8 cellular contexts compared by ENCODE assay signal in the genomic region with DNA sequence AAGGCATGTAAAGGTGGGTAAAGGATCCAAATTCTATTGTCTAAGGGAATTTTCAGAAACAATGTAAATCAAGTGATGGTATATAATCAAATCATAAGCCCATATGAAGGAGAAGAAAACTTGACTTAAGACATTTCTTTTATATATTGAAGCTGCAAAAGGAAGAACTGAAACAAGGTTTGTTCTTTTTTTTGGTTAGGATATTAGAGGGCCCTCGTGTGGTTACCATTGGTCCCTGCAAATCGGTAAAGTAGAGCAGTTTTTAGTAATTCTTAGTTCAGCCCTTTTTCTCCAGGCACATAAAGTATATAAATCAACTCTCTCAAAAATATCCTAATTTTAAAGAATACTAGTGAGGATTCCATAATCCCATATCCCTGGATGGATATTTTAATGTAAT.
DNase-seq lines count a peak whose midpoint lies in the region; ATAC-seq and TF ChIP-seq lines count a peak whose summit lies in the region.

No MANE protein-coding gene starts in this region.

- H3K79me2 ChIP-seq in SK-N-SH (ENCODE audit: insufficient read depth) (peaks cover 59% of the 10 kb centered on the region), MM.1S (ENCODE audit: low read length) (peaks cover 15% of the 10 kb centered on the region)

- no peak overlapping the region for H2BK15ac ChIP-seq in mesenchymal stem cell (ENCODE audit: low read depth, poor library complexity, severe bottlenecking)

- TF ChIP-seq RAD21 in SK-N-SH (IDR thresholded peaks at IDR 0.05; ENCODE audit: low read length): peak; percentile 57

- peak; percentile 82 for TF ChIP-seq CTCF in SK-N-SH (IDR thresholded peaks at IDR 0.05)
- peak; percentile 83 for TF ChIP-seq CTCF in MM.1S (IDR thresholded peaks at IDR 0.05; ENCODE audit: low read length)
- peak; percentile 60 for TF ChIP-seq CTCF in astrocyte of the cerebellum (IDR thresholded peaks at IDR 0.05; ENCODE audit: low read depth, low read length, missing control alignments)

- H2BK120ac ChIP-seq in mesenchymal stem cell (ENCODE audit: low read depth, low read length): no peak overlapping the region

- no peak overlapping the region for H3K18ac ChIP-seq in mesenchymal stem cell (ENCODE audit: low read depth in 1 of 2, low read length in 2 of 2)

- 15% methylated on average over 2 of the region's 2 CpGs for WGBS in SK-N-SH (ENCODE audit: low lambda C conversion rate)
- WGBS in mesenchymal stem cell: no CpG with 5 or more reads among the region's 2 CpGs

- in situ Hi-C loops in astrocyte of the cerebellum (cut with HindIII; ENCODE audit: low sequenced_read_pairs): no loop called here

- CTCF ChIA-PET in SK-N-SH (lab: Yijun Ruan, JAX): interaction anchor here (0.6 to 3.9 kb wide), 8 partner anchors 8 to 202 kb away, joined by 3 to 21 read pairs (median 3); no protein-coding TSS in a partner anchor

- H3K9ac ChIP-seq in SK-N-SH (peak overlapping the region; percentile 60; the same call in 1 of the 2 replicates), MM.1S (ENCODE audit: low read length) (no peak overlapping the region; the same call in 1 of the 2 replicates), mesenchymal stem cell (ENCODE audit: low read length) (no peak overlapping the region)

- H3K14ac ChIP-seq in mesenchymal stem cell (ENCODE audit: low read length in 2 of 2): no peak overlapping the region

- H3K27me3 ChIP-seq in SK-N-SH (ENCODE audit: insufficient read depth) (no peaks in the 10 kb centered on the region), MM.1S (replicated peaks; ENCODE audit: insufficient read depth, low read length) (no peaks in the 10 kb centered on the region), mesenchymal stem cell (ENCODE audit: control insufficient read depth in 1 of 2, insufficient read depth in 1 of 2, low read length in 2 of 2) (no peaks in the 10 kb centered on the region)

- H2BK5ac ChIP-seq in mesenchymal stem cell (ENCODE audit: low read depth, low read length, poor library complexity, severe bottlenecking): no peak overlapping the region

- no peak overlapping the region for H4K91ac ChIP-seq in mesenchymal stem cell (ENCODE audit: low read length)

- POLR2A ChIA-PET in SK-N-SH (lab: Yijun Ruan, JAX): no interaction called here

- no peak overlapping the region for H3K4ac ChIP-seq in mesenchymal stem cell (ENCODE audit: low read depth in 1 of 2, low read length in 2 of 2)

- H3K9me2 ChIP-seq in SK-N-SH (no peaks in the 10 kb centered on the region), MM.1S (replicated peaks; ENCODE audit: insufficient read depth, low read length) (no peaks in the 10 kb centered on the region)

- peak overlapping the region in 1 of 2 experiments; percentile 98; a peak in 3 of 4 replicates for H3K27ac ChIP-seq in SK-N-SH (ENCODE audit: low read depth in 2 of 2, low read length in 1 of 2)
- H3K27ac ChIP-seq in MM.1S (ENCODE audit: low read length): no peak overlapping the region
- no peak overlapping the region for H3K27ac ChIP-seq in mesenchymal stem cell (ENCODE audit: low read length, poor library complexity, severe bottlenecking)

- H4K20me1 ChIP-seq in SK-N-SH (ENCODE audit: insufficient read depth) (peaks cover 9% of the 10 kb centered on the region; the same call in 1 of the 2 replicates), MM.1S (ENCODE audit: insufficient read depth, low read length) (no peaks in the 10 kb centered on the region)

- H2AK5ac ChIP-seq in mesenchymal stem cell (ENCODE audit: low read length, severe bottlenecking): no peak overlapping the region

- DNase-seq in SK-N-SH (no peak), MM.1S (peak; percentile 61), astrocyte of the cerebellum (ENCODE audit: low read depth) (peak; percentile 15), mesenchymal stem cell (peak; percentile 59), NCI-H1694 treated with DMSO at 0.1 percent for 48 hours (lab: John Stamatoyannopoulos, UW) (no peak)

- H3K79me1 ChIP-seq in mesenchymal stem cell (replicated peaks; ENCODE audit: low read length, poor library complexity, severe bottlenecking): no peaks in the 10 kb centered on the region

- peaks cover 0 to 23% of the 10 kb centered on the region in 2 experiments for H3K36me3 ChIP-seq in SK-N-SH (replicated peaks in 1 of 2; ENCODE audit: control insufficient read depth in 1 of 2, insufficient read depth in 2 of 2, low read length in 1 of 2)
- no peaks in the 10 kb centered on the region for H3K36me3 ChIP-seq in MM.1S (replicated peaks; ENCODE audit: insufficient read depth, low read length)
- H3K36me3 ChIP-seq in mesenchymal stem cell (ENCODE audit: control insufficient read depth in 1 of 2, insufficient read depth in 2 of 2, low read depth in 1 of 2, low read length in 2 of 2): no peaks in the 10 kb centered on the region

- ATAC-seq in SK-N-SH treated with all-trans-retinoic acid at 6 μM for 48 hours (no peak), HG02642 (IDR thresholded peaks at IDR 0.05; ENCODE audit: poor library complexity, unreplicated experiment) (no peak), HG03025 (IDR thresholded peaks at IDR 0.05; ENCODE audit: low FRiP score, unreplicated experiment) (no peak)

- peak overlapping the region; percentile 79; the same call in 1 of the 2 replicates for H3K4me2 ChIP-seq in SK-N-SH
- peak overlapping the region; percentile 78 for H3K4me2 ChIP-seq in MM.1S (ENCODE audit: low read depth, low read length)
- H3K4me2 ChIP-seq in mesenchymal stem cell (ENCODE audit: low read length, poor library complexity, severe bottlenecking): no peak overlapping the region

- H2BK12ac ChIP-seq in mesenchymal stem cell (ENCODE audit: low read length in 2 of 2): no peak overlapping the region

- no peak overlapping the region for H4K8ac ChIP-seq in mesenchymal stem cell (ENCODE audit: low read length)

- no peak for TF ChIP-seq EP300 in SK-N-SH (IDR thresholded peaks at IDR 0.05; ENCODE audit: borderline replicate concordance in 1 of 2, low read depth in 1 of 2, low read length in 1 of 2)

- H3K23ac ChIP-seq in mesenchymal stem cell (ENCODE audit: low read length in 2 of 2): no peak overlapping the region

- no peaks in the 10 kb centered on the region for H3K9me3 ChIP-seq in SK-N-SH
- H3K9me3 ChIP-seq in MM.1S (replicated peaks; ENCODE audit: insufficient read depth, low read length): no peaks in the 10 kb centered on the region
- H3K9me3 ChIP-seq in mesenchymal stem cell (ENCODE audit: control insufficient read depth, low read length): no peaks in the 10 kb centered on the region

- H3K4me1 ChIP-seq in SK-N-SH (ENCODE audit: control insufficient read depth in 1 of 2, insufficient read depth in 2 of 2, low read depth in 1 of 2, low read length in 1 of 2): peaks cover 5 to 25% of the 10 kb centered on the region in 2 experiments; a peak in 3 of 4 replicates
- peaks cover 38% of the 10 kb centered on the region for H3K4me1 ChIP-seq in MM.1S (ENCODE audit: low read length)
- peaks cover 12% of the 10 kb centered on the region for H3K4me1 ChIP-seq in mesenchymal stem cell (ENCODE audit: control insufficient read depth, insufficient read depth, low read depth, low read length)

- H3K4me3 ChIP-seq in SK-N-SH (ENCODE audit: low read depth in 2 of 2, low read length in 1 of 2) (peak overlapping the region; percentile 22 to 51; a peak in 2 of 4 replicates), MM.1S (ENCODE audit: low read length) (no peak overlapping the region), astrocyte of the cerebellum (ENCODE audit: low read depth, low read length) (no peak overlapping the region), mesenchymal stem cell (ENCODE audit: insufficient read depth in 1 of 2, low read depth in 1 of 2, low read length in 2 of 2) (no peak overlapping the region)

- H2AFZ ChIP-seq in SK-N-SH (ENCODE audit: low read depth) (no peak overlapping the region), MM.1S (ENCODE audit: low read length) (no peak overlapping the region), mesenchymal stem cell (ENCODE audit: low read depth, low read length) (no peak overlapping the region)

- peaks cover 48% of the 10 kb centered on the region for H3F3A ChIP-seq in SK-N-SH (replicated peaks; ENCODE audit: insufficient read depth)
- H3F3A ChIP-seq in MM.1S (ENCODE audit: insufficient read depth, low read length): peaks cover 34% of the 10 kb centered on the region

TF ChIP-seq in SK-N-SH, 30 proteins besides CTCF, POLR2A, EP300 and RAD21:
- TF ChIP-seq GATA2 (CRISPR knock-in tag; IDR thresholded peaks at IDR 0.05): no peak
- TF ChIP-seq POLR2AphosphoS5 (IDR thresholded peaks at IDR 0.05; ENCODE audit: low read depth, low read length): no peak
- no peak for TF ChIP-seq RFX5 (IDR thresholded peaks at IDR 0.05; ENCODE audit: low read length)
- no peak for TF ChIP-seq USF1 (IDR thresholded peaks at IDR 0.05; ENCODE audit: borderline replicate concordance, low read depth)
- TF ChIP-seq SMC3 (IDR thresholded peaks at IDR 0.05; ENCODE audit: low read depth, low read length): peak; percentile 48

TF ChIP-seq in SK-N-SH treated with all-trans-retinoic acid at 6 μM for 48 hours, 23 proteins besides CTCF, POLR2A, EP300 and RAD21 (continues in another document):
- TF ChIP-seq OSR1 (CRISPR knock-in tag; IDR thresholded peaks at IDR 0.05) (no peak), TCF4 (CRISPR knock-in tag; IDR thresholded peaks at IDR 0.05; ENCODE audit: borderline replicate concordance) (no peak), TOX (CRISPR knock-in tag; IDR thresholded peaks at IDR 0.05; ENCODE audit: borderline replicate concordance) (no peak)
- TF ChIP-seq, protein P1, sequence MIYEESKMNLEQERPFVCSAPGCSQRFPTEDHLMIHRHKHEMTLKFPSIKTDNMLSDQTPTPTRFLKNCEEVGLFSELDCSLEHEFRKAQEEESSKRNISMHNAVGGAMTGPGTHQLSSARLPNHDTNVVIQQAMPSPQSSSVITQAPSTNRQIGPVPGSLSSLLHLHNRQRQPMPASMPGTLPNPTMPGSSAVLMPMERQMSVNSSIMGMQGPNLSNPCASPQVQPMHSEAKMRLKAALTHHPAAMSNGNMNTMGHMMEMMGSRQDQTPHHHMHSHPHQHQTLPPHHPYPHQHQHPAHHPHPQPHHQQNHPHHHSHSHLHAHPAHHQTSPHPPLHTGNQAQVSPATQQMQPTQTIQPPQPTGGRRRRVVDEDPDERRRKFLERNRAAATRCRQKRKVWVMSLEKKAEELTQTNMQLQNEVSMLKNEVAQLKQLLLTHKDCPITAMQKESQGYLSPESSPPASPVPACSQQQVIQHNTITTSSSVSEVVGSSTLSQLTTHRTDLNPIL (CRISPR knock-in tag; IDR thresholded peaks at IDR 0.05; ENCODE audit: low read depth): no peak

Comparison
In these comparisons a context has a peak if more than half of its experiments do, and no peak if none do; other contexts are left out.
1. DNase-seq: peak in MM.1S (single experiment), astrocyte of the cerebellum (single experiment) and mesenchymal stem cell (single experiment); none in SK-N-SH (single experiment) and NCI-H1694 treated with DMSO at 0.1 percent for 48 hours (single experiment).
2. H3K4me3 ChIP-seq: peak in SK-N-SH (2 of 2); none in MM.1S (single experiment), astrocyte of the cerebellum (single experiment) and mesenchymal stem cell (0 of 2).
3. Peak in every context shown above with its lines, with median percentiles within 50 percentile points of each other: CTCF ChIP-seq.